Comparison of ENCODE assay signal across 8 cellular contexts in the genomic region with DNA sequence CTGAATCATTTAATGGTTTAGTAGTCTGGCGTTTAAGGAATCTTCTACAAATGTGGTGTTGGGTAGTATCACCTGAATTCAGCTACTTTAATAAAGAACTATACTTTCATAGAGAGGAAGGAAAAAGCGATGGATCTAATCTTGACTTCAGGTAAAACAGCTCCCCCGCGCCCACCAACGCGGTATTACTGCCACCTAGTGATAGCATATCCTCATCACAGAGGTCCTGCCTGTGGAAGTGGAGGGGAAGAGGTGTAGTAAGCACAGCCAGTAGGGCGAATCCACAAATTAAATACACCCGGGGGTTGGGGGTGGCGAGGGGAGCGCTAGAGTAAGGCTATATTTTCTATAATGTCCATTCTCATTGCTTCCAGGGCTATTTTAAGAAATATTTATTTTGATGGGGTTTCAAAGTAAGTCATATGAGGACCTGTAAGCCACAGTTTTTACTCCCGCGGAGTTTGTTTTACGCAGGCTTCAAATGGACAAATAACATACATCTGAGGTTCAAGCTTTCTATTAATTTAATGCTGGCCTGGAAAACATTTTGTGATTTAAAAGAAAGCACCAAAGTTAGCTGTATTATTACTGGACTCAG. TPM values are rescaled to one million over a fixed set of nuclear protein-coding genes. Genes with fewer than 3 reads are reported as not detected.
DNase-seq lines count a peak whose midpoint lies in the region; ATAC-seq and TF ChIP-seq lines count a peak whose summit lies in the region.

No MANE protein-coding gene starts in this region.

- H3K27ac Mint-ChIP-seq in activated naive CD4-positive, alpha-beta T cell treated with anti-CD3 and anti-CD28 coated beads, Interleukin-2, amount 50 U/mL, for 24 hours, result peak overlapping the region; percentile 41

- no peaks in the 10 kb centered on the region for H3K9me3 ChIP-seq in right atrium auricular region

- H3K36me3 ChIP-seq in right atrium auricular region, result no peaks in the 10 kb centered on the region

- peaks cover 13% of the 10 kb centered on the region for H3K4me1 Mint-ChIP-seq in activated naive CD4-positive, alpha-beta T cell treated with anti-CD3 and anti-CD28 coated beads, Interleukin-2, amount 50 U/mL, for 24 hours

- in situ Hi-C loops in G401 (cut with HindIII; ENCODE audit: low sequenced_read_pairs), result no loop called here

- peak; percentile 23 to 74 for TF ChIP-seq CTCF in right atrium auricular region (IDR thresholded peaks at IDR 0.05)

- no peaks in the 10 kb centered on the region for H3K27me3 ChIP-seq in right atrium auricular region

- peaks cover 4% of the 10 kb centered on the region for H3K27me3 Mint-ChIP-seq in activated naive CD4-positive, alpha-beta T cell treated with anti-CD3 and anti-CD28 coated beads, Interleukin-2, amount 50 U/mL, for 24 hours

- ATAC-seq in GM21529 (IDR thresholded peaks at IDR 0.05; ENCODE audit: unreplicated experiment), result peak; percentile 86

- H3K9me3 Mint-ChIP-seq in activated naive CD4-positive, alpha-beta T cell treated with anti-CD3 and anti-CD28 coated beads, Interleukin-2, amount 50 U/mL, for 24 hours, result no peaks in the 10 kb centered on the region

- no peak overlapping the region for H3K27ac ChIP-seq in right atrium auricular region

- no peak overlapping the region for H3K4me3 Mint-ChIP-seq in activated naive CD4-positive, alpha-beta T cell treated with anti-CD3 and anti-CD28 coated beads, Interleukin-2, amount 50 U/mL, for 24 hours

- no peaks in the 10 kb centered on the region for H3K36me3 Mint-ChIP-seq in activated naive CD4-positive, alpha-beta T cell treated with anti-CD3 and anti-CD28 coated beads, Interleukin-2, amount 50 U/mL, for 24 hours

- DNase-seq in G401 (ENCODE audit: low spot score), result peak; percentile 14
- peak in 65 of 76 experiments; percentile 0 to 70 (median 27) for DNase-seq in HUDEP-2 (lab: John Stamatoyannopoulos, UW; ENCODE audit: unreplicated experiment in 76 of 76)
- peak; percentile 64 for DNase-seq in SKM-1 (lab: John Stamatoyannopoulos, UW; ENCODE audit: unreplicated experiment)
- DNase-seq in right atrium auricular region (ENCODE audit: low spot score), result peak; percentile 76
- peak; percentile 54 to 60 (median 58) for DNase-seq in stimulated activated CD4-positive, alpha-beta T cell treated with anti-CD3 and anti-CD28 coated beads, Interleukin-1b, Interleukin-23, amount 100 ng/mL, for 24 hours (ENCODE audit: low read depth in 4 of 4, low spot score in 1 of 4)
- no peak for DNase-seq in NCI-H2171 (lab: John Stamatoyannopoulos, UW)

- peaks cover 0 to 4% of the 10 kb centered on the region in 2 donors for H3K4me1 ChIP-seq in right atrium auricular region

- H3K4me3 ChIP-seq in right atrium auricular region, result no peak overlapping the region

RNA-seq across cellular contexts. Expression of a gene that starts 8.3 kb away (rescaled TPM):
- not detected in 2 replicates for total RNA-seq in G401 (2014; rRNA removed; shearing (Covaris generic))
- 1 to 10 TPM in 1 of 2 donors, not detected in 1; 1.3 TPM for total RNA-seq in right atrium auricular region
